9 cellular contexts compared by ENCODE assay signal in genomic region chr2:15939556-15939853, GRCh38. TPM values are rescaled to one million over a fixed set of nuclear protein-coding genes. Genes with fewer than 3 reads are reported as not detected.
A peak's percentile ranks its signal among the peaks of the same experiment; 100 is the strongest.
DNase-seq lines count a peak whose midpoint lies in the region; ATAC-seq and TF ChIP-seq lines count a peak whose summit lies in the region.
"Had no signal": no experiment of that assay in that cellular context is flagged by ENCODE, and none has a peak within 500 bp of the region (broad histone marks: within the 10 kb centered on the region; RNA-seq: fewer than 3 reads in every experiment).

No MANE protein-coding gene starts in this region.

- H3K4me1 Mint-ChIP-seq in Calu3 (ENCODE audit: low read depth, unreplicated experiment), result peaks cover 20% of the 10 kb centered on the region

- no peaks in the 10 kb centered on the region for H3K9me3 Mint-ChIP-seq in Calu3 (ENCODE audit: low read depth, unreplicated experiment)

- no peak overlapping the region for H3K27ac ChIP-seq in skeletal muscle tissue (ENCODE audit: low read depth, low read length)

- H3K9ac ChIP-seq in skeletal muscle tissue (ENCODE audit: low read depth in 1 of 3, low read length in 3 of 3), result peak overlapping the region in 1 of 3 donors; percentile 50

- DNase-seq in Calu3, result no peak
- DNase-seq in left ventricle myocardium superior, result peak; percentile 84
- DNase-seq in DMS79 treated with DMSO at 0.1 percent for 48 hours (lab: John Stamatoyannopoulos, UW), result no peak
- DNase-seq in OCI-M2 (lab: John Stamatoyannopoulos, UW; ENCODE audit: unreplicated experiment), result no peak

- H3K27me3 Mint-ChIP-seq in Calu3 (ENCODE audit: unreplicated experiment), result no peaks in the 10 kb centered on the region

- intact Hi-C loops in Calu3 (cut with micrococcal nuclease; ENCODE audit: unreplicated experiment), result loop anchor here (1.0 kb wide), 2 partner anchors 342 to 548 kb away; no protein-coding TSS in a partner anchor
- intact Hi-C loops in left ventricle myocardium superior (cut with micrococcal nuclease), result no loop called here

- CTCF ChIA-PET in Calu3 (lab: Charles Lee), result interaction anchor here (0.6 to 2.6 kb wide), 17 partner anchors 26 to 669 kb away, joined by 3 to 47 read pairs (median 4); no protein-coding TSS in a partner anchor

- no peak overlapping the region for H3K27ac Mint-ChIP-seq in Calu3 (ENCODE audit: unreplicated experiment)

- H3K36me3 ChIP-seq in skeletal muscle tissue (ENCODE audit: control insufficient read depth in 3 of 3, insufficient read depth in 3 of 3, low read length in 3 of 3), result no peaks in the 10 kb centered on the region

- H3K4me1 ChIP-seq in skeletal muscle tissue (ENCODE audit: control insufficient read depth in 3 of 3, insufficient read depth in 3 of 3, low read length in 3 of 3), result peaks cover 35 to 40% (median 36%) of the 10 kb centered on the region in 3 donors

- peak overlapping the region; percentile 58 to 77 (median 71) for H3K4me3 ChIP-seq in skeletal muscle tissue (ENCODE audit: low read length in 3 of 3)

- H3K27me3 ChIP-seq in skeletal muscle tissue (ENCODE audit: control insufficient read depth in 3 of 3, insufficient read depth in 3 of 3, low read length in 3 of 3), result peaks cover 14 to 35% (median 30%) of the 10 kb centered on the region in 3 donors

- TF ChIP-seq CTCF in Calu3 (IDR thresholded peaks at IDR 0.05; ENCODE audit: unreplicated experiment), result no peak

- peaks cover 41% of the 10 kb centered on the region for H3K36me3 Mint-ChIP-seq in Calu3 (ENCODE audit: insufficient read depth, unreplicated experiment)

- BruUV-seq in Calu3 (replicated peaks; lab: Mats Ljungman, UMichigan), result no TSS peak

- peak; percentile 80 for ATAC-seq in GM21723 (IDR thresholded peaks at IDR 0.05; ENCODE audit: unreplicated experiment)
- peak; percentile 88 for ATAC-seq in SK-N-SH treated with all-trans-retinoic acid at 6 μM for 48 hours
- peak; percentile 84 for ATAC-seq in left ventricle myocardium superior
- no peak for ATAC-seq in GM19467 (IDR thresholded peaks at IDR 0.05; ENCODE audit: unreplicated experiment)

- peak overlapping the region; percentile 99 for H3K4me3 Mint-ChIP-seq in Calu3 (ENCODE audit: low read depth, unreplicated experiment)

- H3K9me3 ChIP-seq in skeletal muscle tissue (ENCODE audit: control insufficient read depth in 3 of 3, low read length in 3 of 3), result no peaks in the 10 kb centered on the region

TF ChIP-seq in SK-N-SH treated with all-trans-retinoic acid at 6 μM for 48 hours, 23 proteins besides CTCF, POLR2A, EP300 and RAD21:
- TF ChIP-seq ESRRG (CRISPR knock-in tag; IDR thresholded peaks at IDR 0.05) (no peak), TSHZ2 (CRISPR knock-in tag; IDR thresholded peaks at IDR 0.05) (no peak), CSDC2 (CRISPR knock-in tag; IDR thresholded peaks at IDR 0.05) (no peak), RARB (CRISPR knock-in tag; IDR thresholded peaks at IDR 0.05) (no peak)
- TF ChIP-seq, protein P1, sequence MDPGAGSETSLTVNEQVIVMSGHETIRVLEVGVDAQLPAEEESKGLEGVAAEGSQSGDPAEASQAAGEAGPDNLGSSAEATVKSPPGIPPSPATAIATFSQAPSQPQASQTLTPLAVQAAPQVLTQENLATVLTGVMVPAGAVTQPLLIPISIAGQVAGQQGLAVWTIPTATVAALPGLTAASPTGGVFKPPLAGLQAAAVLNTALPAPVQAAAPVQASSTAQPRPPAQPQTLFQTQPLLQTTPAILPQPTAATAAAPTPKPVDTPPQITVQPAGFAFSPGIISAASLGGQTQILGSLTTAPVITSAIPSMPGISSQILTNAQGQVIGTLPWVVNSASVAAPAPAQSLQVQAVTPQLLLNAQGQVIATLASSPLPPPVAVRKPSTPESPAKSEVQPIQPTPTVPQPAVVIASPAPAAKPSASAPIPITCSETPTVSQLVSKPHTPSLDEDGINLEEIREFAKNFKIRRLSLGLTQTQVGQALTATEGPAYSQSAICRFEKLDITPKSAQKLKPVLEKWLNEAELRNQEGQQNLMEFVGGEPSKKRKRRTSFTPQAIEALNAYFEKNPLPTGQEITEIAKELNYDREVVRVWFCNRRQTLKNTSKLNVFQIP (CRISPR knock-in tag; IDR thresholded peaks at IDR 0.05; ENCODE audit: borderline replicate concordance, low read depth), result no peak

RNA-seq across cellular contexts. Expression of gene MYCN, which starts 0.8 kb away (rescaled TPM):
- total RNA-seq in Calu3 (2022), result 5.5 and 8.7 TPM in 2 replicates
- total RNA-seq in left ventricle myocardium superior, result 0.45 TPM
- total RNA-seq in skeletal muscle tissue, result 7.3 TPM
- total RNA-seq: fibroblast of lung had no signal
